In the genomic region with DNA sequence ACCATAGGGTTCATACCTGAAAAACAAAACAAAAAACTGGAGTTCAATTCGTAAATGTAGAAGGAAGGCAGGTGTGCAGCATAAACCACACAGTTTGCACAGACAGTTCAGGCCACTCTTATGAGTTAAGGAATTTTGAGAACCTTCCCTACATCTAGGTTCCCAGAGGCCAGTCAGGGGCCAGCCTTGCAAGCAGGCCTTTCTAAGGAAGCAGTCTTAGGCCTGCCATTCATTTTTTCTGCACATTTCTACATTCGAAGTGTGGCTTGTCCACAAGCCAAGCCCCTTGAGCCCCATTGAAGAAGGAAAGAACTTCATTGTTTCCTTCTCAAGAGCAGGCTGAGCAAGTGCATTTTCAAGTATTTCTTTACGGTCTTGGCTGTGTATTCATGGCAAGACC, we compare ENCODE assay signal across 17 cellular contexts. TPM values are rescaled to one million over a fixed set of nuclear protein-coding genes. Genes with fewer than 3 reads are reported as not detected.
DNase-seq lines count a peak whose midpoint lies in the region; ATAC-seq and TF ChIP-seq lines count a peak whose summit lies in the region.
"Had no signal": no experiment of that assay in that cellular context is flagged by ENCODE, and none has a peak within 500 bp of the region (broad histone marks: within the 10 kb centered on the region; RNA-seq: fewer than 3 reads in every experiment).

No MANE protein-coding gene starts in this region.

- POLR2A ChIA-PET in PC-9 (lab: Charles Lee; ENCODE audit: unreplicated experiment) = no interaction called here

- no peaks in the 10 kb centered on the region for H3K9me3 ChIP-seq in PC-9 (ENCODE audit: insufficient read depth, low read depth)

- no peak overlapping the region for H3K4me2 ChIP-seq in PC-9
- H3K4me2 ChIP-seq: GM23338 had no signal

- no peak overlapping the region for H3K4me3 ChIP-seq in PC-9
- H3K4me3 ChIP-seq: GM12878, GM23338 had no signal

- H3K27ac ChIP-seq in PC-9 = no peak overlapping the region

- no peak for TF ChIP-seq CTCF in PC-9 (conservative IDR thresholded peaks at IDR 0.05)

- H3K27me3 ChIP-seq in PC-9 (ENCODE audit: insufficient read depth, low read depth) = no peaks in the 10 kb centered on the region

- DNase-seq in DMS79 (lab: John Stamatoyannopoulos, UW) = peak; percentile 55
- peak; percentile 69 for DNase-seq in DMS79 treated with DMSO at 0.1 percent for 48 hours (lab: John Stamatoyannopoulos, UW)
- DNase-seq in PC-9 = peak in 1 of 2 experiments; percentile 18
- no peak for DNase-seq in NCI-H187 (lab: John Stamatoyannopoulos, UW)
- DNase-seq: C1 segment of cervical spinal cord; Calu3; CD4-positive, alpha-beta memory T cell; COR-L47; DMS53; EL; GDM1; H9 had no signal

- no peaks in the 10 kb centered on the region for H4K20me1 ChIP-seq in PC-9 (ENCODE audit: insufficient read depth)

- H3K79me2 ChIP-seq in PC-9 (ENCODE audit: low read depth) = no peaks in the 10 kb centered on the region

- no peaks in the 10 kb centered on the region for H3K36me3 ChIP-seq in PC-9 (ENCODE audit: low read depth)

- intact Hi-C loops in PC-9 (cut with micrococcal nuclease; ENCODE audit: unreplicated experiment) = no loop called here

- no peak for ATAC-seq in GM19035 (IDR thresholded peaks at IDR 0.05; ENCODE audit: unreplicated experiment)
- ATAC-seq in GM18517 (IDR thresholded peaks at IDR 0.05; ENCODE audit: unreplicated experiment) = no peak
- ATAC-seq: GM12878, GM23338, HCT116 had no signal

- CTCF ChIA-PET in PC-9 (lab: Charles Lee) = no interaction called here

- no TSS peak for BruUV-seq in PC-9 (replicated peaks; lab: Mats Ljungman, UMichigan)

- no peaks in the 10 kb centered on the region for H3K4me1 ChIP-seq in PC-9 (replicated peaks; ENCODE audit: insufficient read depth)

- peak overlapping the region; percentile 3; the same call in 1 of the 2 replicates for H2AFZ ChIP-seq in PC-9
- H2AFZ ChIP-seq: GM23338 had no signal

- H3K9me2 ChIP-seq in PC-9 (ENCODE audit: insufficient read depth) = no peaks in the 10 kb centered on the region

- no peaks in the 10 kb centered on the region; the same call in 1 of the 2 replicates for H3F3A ChIP-seq in PC-9 (ENCODE audit: insufficient read depth, low read depth)

RNA-seq across cellular contexts. Expression of a gene that starts 11.4 kb away (rescaled TPM):
- total RNA-seq in PC-9 (2021) = 87.6 and 88.4 TPM in 2 replicates

Comparison
In these comparisons a context has a peak if more than half of its experiments do, and no peak if none do; other contexts are left out.
1. DNase-seq: peak in DMS79 (single experiment) and DMS79 treated with DMSO at 0.1 percent for 48 hours (single experiment); none in NCI-H187 (0 of 2).